ENCODE assay signal across 1 cellular context in genomic region chr1:76141898-76142297, GRCh38.
TF ChIP-seq lines count a peak whose summit lies in the region.

No MANE protein-coding gene starts in this region.

TF ChIP-seq in WTC11, 78 proteins besides CTCF, POLR2A, EP300 and RAD21 (continued from another document):
- TF ChIP-seq ATF3 (CRISPR knock-in tag; conservative IDR thresholded peaks at IDR 0.05) = no peak
- no peak for TF ChIP-seq ZNF416 (CRISPR knock-in tag; IDR thresholded peaks at IDR 0.05)
- TF ChIP-seq MLX (CRISPR knock-in tag; IDR thresholded peaks at IDR 0.05) = no peak
- no peak for TF ChIP-seq SMAD3 (CRISPR knock-in tag; IDR thresholded peaks at IDR 0.05; ENCODE audit: borderline replicate concordance)
- no peak for TF ChIP-seq ZNF425 (CRISPR knock-in tag; conservative IDR thresholded peaks at IDR 0.05)
- TF ChIP-seq TCF7 (CRISPR knock-in tag; IDR thresholded peaks at IDR 0.05; ENCODE audit: low read depth) = no peak
- TF ChIP-seq CREM (CRISPR knock-in tag; IDR thresholded peaks at IDR 0.05) = no peak
